2 cellular contexts compared by ENCODE assay signal in genomic region chr21:41571938-41572510, GRCh38.
TF ChIP-seq lines count a peak whose summit lies in the region.

No MANE protein-coding gene starts in this region.

TF ChIP-seq in HepG2, 621 proteins besides CTCF, POLR2A, EP300 and RAD21 (continued from another document):
- no peak for TF ChIP-seq ATM (IDR thresholded peaks at IDR 0.05; ENCODE audit: borderline replicate concordance)
- no peak for TF ChIP-seq SRSF9 (IDR thresholded peaks at IDR 0.05; ENCODE audit: borderline replicate concordance, insufficient read depth, low read depth, low read length, poor library complexity, severe bottlenecking)
- TF ChIP-seq KLF6 (CRISPR knock-in tag; IDR thresholded peaks at IDR 0.05), result no peak
- TF ChIP-seq CBX1 (IDR thresholded peaks at IDR 0.05; ENCODE audit: low read depth), result no peak
- no peak for TF ChIP-seq TGIF2 (CRISPR knock-in tag; IDR thresholded peaks at IDR 0.05)
- no peak for TF ChIP-seq ZNF776 (CRISPR knock-in tag; IDR thresholded peaks at IDR 0.05)
- TF ChIP-seq USF2 (IDR thresholded peaks at IDR 0.05; ENCODE audit: low read depth, low read length), result no peak
- TF ChIP-seq USF2 (CRISPR knock-in tag; IDR thresholded peaks at IDR 0.05; ENCODE audit: borderline replicate concordance), result no peak
- TF ChIP-seq ZNF724P (CRISPR knock-in tag; IDR thresholded peaks at IDR 0.05; ENCODE audit: borderline replicate concordance), result no peak
- TF ChIP-seq NCOR1 (IDR thresholded peaks at IDR 0.05; ENCODE audit: borderline replicate concordance, low read length), result no peak
- TF ChIP-seq MAFK (conservative IDR thresholded peaks at IDR 0.05 in 1 of 2, IDR thresholded peaks at IDR 0.05 in 1 of 2; ENCODE audit: low read length in 2 of 2), result no peak
- no peak for TF ChIP-seq HNRNPK (IDR thresholded peaks at IDR 0.05; ENCODE audit: low read depth, low read length, poor library complexity, severe bottlenecking)
- no peak for TF ChIP-seq CAMTA2 (CRISPR knock-in tag; IDR thresholded peaks at IDR 0.05; ENCODE audit: borderline replicate concordance)
- TF ChIP-seq ZNF879 (CRISPR knock-in tag; IDR thresholded peaks at IDR 0.05), result no peak
- no peak for TF ChIP-seq ZNF205 (CRISPR knock-in tag; IDR thresholded peaks at IDR 0.05)

TF ChIP-seq in K562, 482 proteins besides CTCF, POLR2A, EP300 and RAD21:
- TF ChIP-seq ZBTB9 (CRISPR knock-in tag; IDR thresholded peaks at IDR 0.05) (no peak), ZNF695 (CRISPR knock-in tag; IDR thresholded peaks at IDR 0.05) (no peak), CSDE1 (IDR thresholded peaks at IDR 0.05) (no peak), CEBPB (tag; IDR thresholded peaks at IDR 0.05) (peak; percentile 64; the same call in 1 of the 2 replicates), ZNF511 (CRISPR knock-in tag; IDR thresholded peaks at IDR 0.05) (no peak), SRF (CRISPR knock-in tag; IDR thresholded peaks at IDR 0.05) (peak in 1 of 2 experiments; percentile 44; a peak in 1 of 4 replicates), ZFPM2 (CRISPR knock-in tag; IDR thresholded peaks at IDR 0.05) (no peak), CBX3 (IDR thresholded peaks at IDR 0.05; ENCODE audit: borderline replicate concordance in 1 of 2, low read length in 2 of 2) (no peak), DMBX1 (CRISPR knock-in tag; IDR thresholded peaks at IDR 0.05; ENCODE audit: borderline replicate concordance) (no peak), ZNF830 (CRISPR knock-in tag; IDR thresholded peaks at IDR 0.05) (no peak), NFYB (IDR thresholded peaks at IDR 0.05; ENCODE audit: extremely low read depth, insufficient read length) (peak; percentile 32), TBL1XR1 (IDR thresholded peaks at IDR 0.05; ENCODE audit: low read length in 2 of 2) (no peak), SP1 (CRISPR knock-in tag; IDR thresholded peaks at IDR 0.05) (no peak), ARID3A (IDR thresholded peaks at IDR 0.05; ENCODE audit: borderline replicate concordance, low read depth, low read length) (no peak), ARID1B (IDR thresholded peaks at IDR 0.05) (no peak), ATF4 (CRISPR knock-in tag; IDR thresholded peaks at IDR 0.05) (no peak)
TF ChIP-seq in K562: peak in this region for 3.
